ENCODE assay signal across 1 cellular context in the genomic region with DNA sequence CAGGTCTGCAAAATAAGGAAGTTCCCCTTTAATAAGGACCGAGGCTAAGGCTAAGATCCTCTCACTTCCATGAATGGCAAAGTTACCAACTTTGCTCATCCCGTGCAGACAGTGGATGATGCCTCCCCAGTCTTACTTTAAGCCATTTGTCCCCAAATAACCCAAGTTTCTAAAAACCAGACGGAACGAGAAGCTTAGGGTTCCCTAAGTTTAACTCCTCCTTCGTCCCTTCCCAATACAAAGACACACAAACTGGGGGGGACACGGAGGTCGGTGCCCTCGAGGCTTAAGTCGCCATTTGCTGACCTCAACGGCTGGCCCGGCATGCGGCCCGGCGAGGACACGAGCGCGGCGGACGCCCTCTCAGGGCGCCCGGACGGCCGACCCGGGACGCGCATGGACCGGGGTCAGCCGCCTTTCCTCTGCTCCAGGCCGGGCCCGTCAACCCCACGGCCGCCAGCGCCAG.
TF ChIP-seq lines count a peak whose summit lies in the region.

No MANE protein-coding gene starts in this region.

TF ChIP-seq in HepG2, 621 proteins besides CTCF, POLR2A, EP300 and RAD21 (continued from another document and continues in another):
- TF ChIP-seq, protein P1, sequence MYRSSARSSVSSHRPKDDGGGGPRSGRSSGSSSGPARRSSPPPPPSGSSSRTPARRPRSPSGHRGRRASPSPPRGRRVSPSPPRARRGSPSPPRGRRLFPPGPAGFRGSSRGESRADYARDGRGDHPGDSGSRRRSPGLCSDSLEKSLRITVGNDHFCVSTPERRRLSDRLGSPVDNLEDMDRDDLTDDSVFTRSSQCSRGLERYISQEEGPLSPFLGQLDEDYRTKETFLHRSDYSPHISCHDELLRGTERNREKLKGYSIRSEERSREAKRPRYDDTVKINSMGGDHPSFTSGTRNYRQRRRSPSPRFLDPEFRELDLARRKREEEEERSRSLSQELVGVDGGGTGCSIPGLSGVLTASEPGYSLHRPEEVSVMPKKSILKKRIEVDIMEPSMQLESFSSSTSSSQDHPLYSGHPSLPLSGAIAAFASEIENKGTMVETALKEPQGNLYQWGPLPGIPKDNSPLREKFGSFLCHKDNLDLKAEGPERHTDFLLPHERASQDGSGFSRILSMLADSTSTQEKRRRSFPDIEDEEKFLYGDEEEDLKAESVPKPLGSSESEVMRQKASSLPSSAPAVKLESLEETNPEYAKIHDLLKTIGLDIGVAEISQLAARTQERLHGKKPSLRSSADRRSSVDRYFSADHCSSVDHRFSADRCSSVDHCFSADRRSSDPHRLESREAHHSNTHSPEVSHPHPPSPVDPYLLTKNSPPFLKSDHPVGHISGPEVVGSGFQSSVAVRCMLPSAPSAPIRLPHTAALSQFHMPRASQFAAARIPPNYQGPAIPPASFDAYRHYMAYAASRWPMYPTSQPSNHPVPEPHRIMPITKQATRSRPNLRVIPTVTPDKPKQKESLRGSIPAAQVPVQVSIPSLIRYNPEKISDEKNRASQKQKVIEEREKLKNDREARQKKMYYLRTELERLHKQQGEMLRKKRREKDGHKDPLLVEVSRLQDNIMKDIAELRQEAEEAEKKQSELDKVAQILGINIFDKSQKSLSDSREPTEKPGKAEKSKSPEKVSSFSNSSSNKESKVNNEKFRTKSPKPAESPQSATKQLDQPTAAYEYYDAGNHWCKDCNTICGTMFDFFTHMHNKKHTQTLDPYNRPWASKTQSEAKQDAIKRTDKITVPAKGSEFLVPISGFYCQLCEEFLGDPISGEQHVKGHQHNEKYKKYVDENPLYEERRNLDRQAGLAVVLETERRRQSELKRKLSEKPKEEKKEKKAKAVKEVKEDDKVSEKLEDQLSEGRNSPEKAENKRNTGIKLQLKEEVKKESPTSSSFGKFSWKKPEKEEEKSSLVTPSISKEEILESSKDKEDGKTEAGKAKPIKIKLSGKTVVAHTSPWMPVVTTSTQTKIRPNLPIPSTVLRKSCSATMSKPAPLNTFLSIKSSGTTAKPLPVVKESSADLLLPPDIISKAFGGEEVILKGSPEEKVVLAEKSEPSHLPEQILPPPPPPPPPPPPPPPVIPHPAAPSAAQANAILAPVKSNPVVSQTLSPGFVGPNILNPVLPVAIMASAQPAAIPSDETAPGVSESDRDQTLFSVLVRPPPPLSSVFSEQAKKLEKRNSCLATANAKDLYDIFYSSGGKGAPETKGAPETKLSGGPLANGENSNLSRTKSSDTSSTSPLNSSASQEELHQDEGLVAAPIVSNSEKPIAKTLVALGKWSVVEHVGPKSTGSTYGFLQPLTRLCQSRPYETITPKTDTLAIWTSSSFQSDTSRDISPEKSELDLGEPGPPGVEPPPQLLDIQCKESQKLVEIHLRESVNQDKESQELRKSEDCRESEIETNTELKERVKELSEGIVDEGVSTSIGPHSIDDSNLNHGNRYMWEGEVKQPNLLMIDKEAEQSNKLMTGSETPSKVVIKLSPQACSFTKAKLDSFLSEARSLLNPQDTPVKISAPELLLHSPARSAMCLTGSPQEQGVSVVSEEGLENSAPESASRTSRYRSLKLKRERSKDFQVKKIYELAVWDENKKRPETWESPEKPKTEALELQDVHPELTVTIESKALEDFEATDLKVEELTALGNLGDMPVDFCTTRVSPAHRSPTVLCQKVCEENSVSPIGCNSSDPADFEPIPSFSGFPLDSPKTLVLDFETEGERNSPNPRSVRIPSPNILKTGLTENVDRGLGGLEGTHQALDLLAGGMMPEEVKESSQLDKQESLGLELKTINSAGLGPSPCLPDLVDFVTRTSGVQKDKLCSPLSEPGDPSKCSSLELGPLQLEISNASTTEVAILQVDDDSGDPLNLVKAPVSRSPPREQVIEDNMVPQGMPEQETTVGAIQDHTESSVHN (CRISPR knock-in tag; IDR thresholded peaks at IDR 0.05), result peak; percentile 50; the same call in 1 of the 2 replicates
- TF ChIP-seq HDAC1 (CRISPR knock-in tag; IDR thresholded peaks at IDR 0.05), result no peak
- TF ChIP-seq NFYB (CRISPR knock-in tag; IDR thresholded peaks at IDR 0.05), result no peak; the same call in 1 of the 2 replicates
- peak; percentile 84; the same call in 1 of the 2 replicates for TF ChIP-seq ZFYVE20 (CRISPR knock-in tag; IDR thresholded peaks at IDR 0.05; ENCODE audit: borderline replicate concordance, low read depth)
- TF ChIP-seq KLF11 (CRISPR knock-in tag; IDR thresholded peaks at IDR 0.05), result no peak
- TF ChIP-seq, protein P2, sequence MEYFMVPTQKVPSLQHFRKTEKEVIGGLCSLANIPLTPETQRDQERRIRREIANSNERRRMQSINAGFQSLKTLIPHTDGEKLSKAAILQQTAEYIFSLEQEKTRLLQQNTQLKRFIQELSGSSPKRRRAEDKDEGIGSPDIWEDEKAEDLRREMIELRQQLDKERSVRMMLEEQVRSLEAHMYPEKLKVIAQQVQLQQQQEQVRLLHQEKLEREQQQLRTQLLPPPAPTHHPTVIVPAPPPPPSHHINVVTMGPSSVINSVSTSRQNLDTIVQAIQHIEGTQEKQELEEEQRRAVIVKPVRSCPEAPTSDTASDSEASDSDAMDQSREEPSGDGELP (IDR thresholded peaks at IDR 0.05; ENCODE audit: borderline replicate concordance, low read depth), result no peak
- TF ChIP-seq CCAR2 (optimal IDR thresholded peaks at IDR 0.05; ENCODE audit: low read depth, low read length), result no peak
- no peak for TF ChIP-seq ZBTB1 (CRISPR knock-in tag; IDR thresholded peaks at IDR 0.05; ENCODE audit: borderline replicate concordance)
- no peak; the same call in 1 of the 2 replicates for TF ChIP-seq ERF (CRISPR knock-in tag; IDR thresholded peaks at IDR 0.05)
- no peak for TF ChIP-seq BRCA1 (CRISPR knock-in tag; IDR thresholded peaks at IDR 0.05)
- TF ChIP-seq NFKBIZ (CRISPR knock-in tag; IDR thresholded peaks at IDR 0.05), result peak; percentile 35; the same call in 1 of the 2 replicates
- TF ChIP-seq, protein P3, sequence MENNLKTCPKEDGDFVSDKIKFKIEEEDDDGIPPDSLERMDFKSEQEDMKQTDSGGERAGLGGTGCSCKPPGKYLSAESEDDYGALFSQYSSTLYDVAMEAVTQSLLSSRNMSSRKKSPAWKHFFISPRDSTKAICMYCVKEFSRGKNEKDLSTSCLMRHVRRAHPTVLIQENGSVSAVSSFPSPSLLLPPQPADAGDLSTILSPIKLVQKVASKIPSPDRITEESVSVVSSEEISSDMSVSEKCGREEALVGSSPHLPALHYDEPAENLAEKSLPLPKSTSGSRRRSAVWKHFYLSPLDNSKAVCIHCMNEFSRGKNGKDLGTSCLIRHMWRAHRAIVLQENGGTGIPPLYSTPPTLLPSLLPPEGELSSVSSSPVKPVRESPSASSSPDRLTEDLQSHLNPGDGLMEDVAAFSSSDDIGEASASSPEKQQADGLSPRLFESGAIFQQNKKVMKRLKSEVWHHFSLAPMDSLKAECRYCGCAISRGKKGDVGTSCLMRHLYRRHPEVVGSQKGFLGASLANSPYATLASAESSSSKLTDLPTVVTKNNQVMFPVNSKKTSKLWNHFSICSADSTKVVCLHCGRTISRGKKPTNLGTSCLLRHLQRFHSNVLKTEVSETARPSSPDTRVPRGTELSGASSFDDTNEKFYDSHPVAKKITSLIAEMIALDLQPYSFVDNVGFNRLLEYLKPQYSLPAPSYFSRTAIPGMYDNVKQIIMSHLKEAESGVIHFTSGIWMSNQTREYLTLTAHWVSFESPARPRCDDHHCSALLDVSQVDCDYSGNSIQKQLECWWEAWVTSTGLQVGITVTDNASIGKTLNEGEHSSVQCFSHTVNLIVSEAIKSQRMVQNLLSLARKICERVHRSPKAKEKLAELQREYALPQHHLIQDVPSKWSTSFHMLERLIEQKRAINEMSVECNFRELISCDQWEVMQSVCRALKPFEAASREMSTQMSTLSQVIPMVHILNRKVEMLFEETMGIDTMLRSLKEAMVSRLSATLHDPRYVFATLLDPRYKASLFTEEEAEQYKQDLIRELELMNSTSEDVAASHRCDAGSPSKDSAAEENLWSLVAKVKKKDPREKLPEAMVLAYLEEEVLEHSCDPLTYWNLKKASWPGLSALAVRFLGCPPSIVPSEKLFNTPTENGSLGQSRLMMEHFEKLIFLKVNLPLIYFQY (CRISPR knock-in tag; IDR thresholded peaks at IDR 0.05; ENCODE audit: borderline replicate concordance), result no peak
- TF ChIP-seq, protein P4, sequence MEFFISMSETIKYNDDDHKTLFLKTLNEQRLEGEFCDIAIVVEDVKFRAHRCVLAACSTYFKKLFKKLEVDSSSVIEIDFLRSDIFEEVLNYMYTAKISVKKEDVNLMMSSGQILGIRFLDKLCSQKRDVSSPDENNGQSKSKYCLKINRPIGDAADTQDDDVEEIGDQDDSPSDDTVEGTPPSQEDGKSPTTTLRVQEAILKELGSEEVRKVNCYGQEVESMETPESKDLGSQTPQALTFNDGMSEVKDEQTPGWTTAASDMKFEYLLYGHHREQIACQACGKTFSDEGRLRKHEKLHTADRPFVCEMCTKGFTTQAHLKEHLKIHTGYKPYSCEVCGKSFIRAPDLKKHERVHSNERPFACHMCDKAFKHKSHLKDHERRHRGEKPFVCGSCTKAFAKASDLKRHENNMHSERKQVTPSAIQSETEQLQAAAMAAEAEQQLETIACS (CRISPR knock-in tag; IDR thresholded peaks at IDR 0.05), result no peak
- TF ChIP-seq, protein P5, sequence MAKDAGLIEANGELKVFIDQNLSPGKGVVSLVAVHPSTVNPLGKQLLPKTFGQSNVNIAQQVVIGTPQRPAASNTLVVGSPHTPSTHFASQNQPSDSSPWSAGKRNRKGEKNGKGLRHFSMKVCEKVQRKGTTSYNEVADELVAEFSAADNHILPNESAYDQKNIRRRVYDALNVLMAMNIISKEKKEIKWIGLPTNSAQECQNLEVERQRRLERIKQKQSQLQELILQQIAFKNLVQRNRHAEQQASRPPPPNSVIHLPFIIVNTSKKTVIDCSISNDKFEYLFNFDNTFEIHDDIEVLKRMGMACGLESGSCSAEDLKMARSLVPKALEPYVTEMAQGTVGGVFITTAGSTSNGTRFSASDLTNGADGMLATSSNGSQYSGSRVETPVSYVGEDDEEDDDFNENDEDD (CRISPR knock-in tag; IDR thresholded peaks at IDR 0.05; ENCODE audit: borderline replicate concordance), result 0 out of 2 replicates have a peak, but pooled peaks have one; percentile 42
- 0 out of 2 replicates have a peak, but pooled peaks have one; percentile 15 for TF ChIP-seq WIZ (CRISPR knock-in tag; IDR thresholded peaks at IDR 0.05)
- no peak for TF ChIP-seq ZBTB7B (CRISPR knock-in tag; IDR thresholded peaks at IDR 0.05)
- TF ChIP-seq ZFP90 (CRISPR knock-in tag; IDR thresholded peaks at IDR 0.05; ENCODE audit: borderline replicate concordance), result peak; percentile 75; the same call in 1 of the 2 replicates
- TF ChIP-seq RXRB (CRISPR knock-in tag; IDR thresholded peaks at IDR 0.05; ENCODE audit: borderline replicate concordance), result no peak
- TF ChIP-seq ATM (IDR thresholded peaks at IDR 0.05; ENCODE audit: borderline replicate concordance), result no peak
- TF ChIP-seq, protein P6, sequence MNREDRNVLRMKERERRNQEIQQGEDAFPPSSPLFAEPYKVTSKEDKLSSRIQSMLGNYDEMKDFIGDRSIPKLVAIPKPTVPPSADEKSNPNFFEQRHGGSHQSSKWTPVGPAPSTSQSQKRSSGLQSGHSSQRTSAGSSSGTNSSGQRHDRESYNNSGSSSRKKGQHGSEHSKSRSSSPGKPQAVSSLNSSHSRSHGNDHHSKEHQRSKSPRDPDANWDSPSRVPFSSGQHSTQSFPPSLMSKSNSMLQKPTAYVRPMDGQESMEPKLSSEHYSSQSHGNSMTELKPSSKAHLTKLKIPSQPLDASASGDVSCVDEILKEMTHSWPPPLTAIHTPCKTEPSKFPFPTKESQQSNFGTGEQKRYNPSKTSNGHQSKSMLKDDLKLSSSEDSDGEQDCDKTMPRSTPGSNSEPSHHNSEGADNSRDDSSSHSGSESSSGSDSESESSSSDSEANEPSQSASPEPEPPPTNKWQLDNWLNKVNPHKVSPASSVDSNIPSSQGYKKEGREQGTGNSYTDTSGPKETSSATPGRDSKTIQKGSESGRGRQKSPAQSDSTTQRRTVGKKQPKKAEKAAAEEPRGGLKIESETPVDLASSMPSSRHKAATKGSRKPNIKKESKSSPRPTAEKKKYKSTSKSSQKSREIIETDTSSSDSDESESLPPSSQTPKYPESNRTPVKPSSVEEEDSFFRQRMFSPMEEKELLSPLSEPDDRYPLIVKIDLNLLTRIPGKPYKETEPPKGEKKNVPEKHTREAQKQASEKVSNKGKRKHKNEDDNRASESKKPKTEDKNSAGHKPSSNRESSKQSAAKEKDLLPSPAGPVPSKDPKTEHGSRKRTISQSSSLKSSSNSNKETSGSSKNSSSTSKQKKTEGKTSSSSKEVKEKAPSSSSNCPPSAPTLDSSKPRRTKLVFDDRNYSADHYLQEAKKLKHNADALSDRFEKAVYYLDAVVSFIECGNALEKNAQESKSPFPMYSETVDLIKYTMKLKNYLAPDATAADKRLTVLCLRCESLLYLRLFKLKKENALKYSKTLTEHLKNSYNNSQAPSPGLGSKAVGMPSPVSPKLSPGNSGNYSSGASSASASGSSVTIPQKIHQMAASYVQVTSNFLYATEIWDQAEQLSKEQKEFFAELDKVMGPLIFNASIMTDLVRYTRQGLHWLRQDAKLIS (CRISPR knock-in tag; IDR thresholded peaks at IDR 0.05), result 0 out of 2 replicates have a peak, but pooled peaks have one; percentile 40
- TF ChIP-seq HMG20B (CRISPR knock-in tag; conservative IDR thresholded peaks at IDR 0.05), result no peak
- TF ChIP-seq, protein P7, sequence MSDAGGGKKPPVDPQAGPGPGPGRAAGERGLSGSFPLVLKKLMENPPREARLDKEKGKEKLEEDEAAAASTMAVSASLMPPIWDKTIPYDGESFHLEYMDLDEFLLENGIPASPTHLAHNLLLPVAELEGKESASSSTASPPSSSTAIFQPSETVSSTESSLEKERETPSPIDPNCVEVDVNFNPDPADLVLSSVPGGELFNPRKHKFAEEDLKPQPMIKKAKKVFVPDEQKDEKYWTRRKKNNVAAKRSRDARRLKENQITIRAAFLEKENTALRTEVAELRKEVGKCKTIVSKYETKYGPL (CRISPR knock-in tag; IDR thresholded peaks at IDR 0.05), result 0 out of 2 replicates have a peak, but pooled peaks have one; percentile 61
- TF ChIP-seq ZNF30 (CRISPR knock-in tag; IDR thresholded peaks at IDR 0.05), result 0 out of 2 replicates have a peak, but pooled peaks have one; percentile 33
- TF ChIP-seq RFX5 (IDR thresholded peaks at IDR 0.05; ENCODE audit: low read depth, low read length), result no peak
- no peak for TF ChIP-seq ETV5 (CRISPR knock-in tag; IDR thresholded peaks at IDR 0.05; ENCODE audit: borderline replicate concordance)
- TF ChIP-seq, protein P8, sequence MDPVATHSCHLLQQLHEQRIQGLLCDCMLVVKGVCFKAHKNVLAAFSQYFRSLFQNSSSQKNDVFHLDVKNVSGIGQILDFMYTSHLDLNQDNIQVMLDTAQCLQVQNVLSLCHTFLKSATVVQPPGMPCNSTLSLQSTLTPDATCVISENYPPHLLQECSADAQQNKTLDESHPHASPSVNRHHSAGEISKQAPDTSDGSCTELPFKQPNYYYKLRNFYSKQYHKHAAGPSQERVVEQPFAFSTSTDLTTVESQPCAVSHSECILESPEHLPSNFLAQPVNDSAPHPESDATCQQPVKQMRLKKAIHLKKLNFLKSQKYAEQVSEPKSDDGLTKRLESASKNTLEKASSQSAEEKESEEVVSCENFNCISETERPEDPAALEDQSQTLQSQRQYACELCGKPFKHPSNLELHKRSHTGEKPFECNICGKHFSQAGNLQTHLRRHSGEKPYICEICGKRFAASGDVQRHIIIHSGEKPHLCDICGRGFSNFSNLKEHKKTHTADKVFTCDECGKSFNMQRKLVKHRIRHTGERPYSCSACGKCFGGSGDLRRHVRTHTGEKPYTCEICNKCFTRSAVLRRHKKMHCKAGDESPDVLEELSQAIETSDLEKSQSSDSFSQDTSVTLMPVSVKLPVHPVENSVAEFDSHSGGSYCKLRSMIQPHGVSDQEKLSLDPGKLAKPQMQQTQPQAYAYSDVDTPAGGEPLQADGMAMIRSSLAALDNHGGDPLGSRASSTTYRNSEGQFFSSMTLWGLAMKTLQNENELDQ (CRISPR knock-in tag; IDR thresholded peaks at IDR 0.05; ENCODE audit: borderline replicate concordance), result no peak
- TF ChIP-seq, protein P9, sequence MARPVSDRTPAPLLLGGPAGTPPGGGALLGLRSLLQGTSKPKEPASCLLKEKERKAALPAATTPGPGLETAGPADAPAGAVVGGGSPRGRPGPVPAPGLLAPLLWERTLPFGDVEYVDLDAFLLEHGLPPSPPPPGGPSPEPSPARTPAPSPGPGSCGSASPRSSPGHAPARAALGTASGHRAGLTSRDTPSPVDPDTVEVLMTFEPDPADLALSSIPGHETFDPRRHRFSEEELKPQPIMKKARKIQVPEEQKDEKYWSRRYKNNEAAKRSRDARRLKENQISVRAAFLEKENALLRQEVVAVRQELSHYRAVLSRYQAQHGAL (CRISPR knock-in tag; IDR thresholded peaks at IDR 0.05; ENCODE audit: not compliant biosample characterization), result no peak
